8 cellular contexts compared by ENCODE assay signal in the genomic region with DNA sequence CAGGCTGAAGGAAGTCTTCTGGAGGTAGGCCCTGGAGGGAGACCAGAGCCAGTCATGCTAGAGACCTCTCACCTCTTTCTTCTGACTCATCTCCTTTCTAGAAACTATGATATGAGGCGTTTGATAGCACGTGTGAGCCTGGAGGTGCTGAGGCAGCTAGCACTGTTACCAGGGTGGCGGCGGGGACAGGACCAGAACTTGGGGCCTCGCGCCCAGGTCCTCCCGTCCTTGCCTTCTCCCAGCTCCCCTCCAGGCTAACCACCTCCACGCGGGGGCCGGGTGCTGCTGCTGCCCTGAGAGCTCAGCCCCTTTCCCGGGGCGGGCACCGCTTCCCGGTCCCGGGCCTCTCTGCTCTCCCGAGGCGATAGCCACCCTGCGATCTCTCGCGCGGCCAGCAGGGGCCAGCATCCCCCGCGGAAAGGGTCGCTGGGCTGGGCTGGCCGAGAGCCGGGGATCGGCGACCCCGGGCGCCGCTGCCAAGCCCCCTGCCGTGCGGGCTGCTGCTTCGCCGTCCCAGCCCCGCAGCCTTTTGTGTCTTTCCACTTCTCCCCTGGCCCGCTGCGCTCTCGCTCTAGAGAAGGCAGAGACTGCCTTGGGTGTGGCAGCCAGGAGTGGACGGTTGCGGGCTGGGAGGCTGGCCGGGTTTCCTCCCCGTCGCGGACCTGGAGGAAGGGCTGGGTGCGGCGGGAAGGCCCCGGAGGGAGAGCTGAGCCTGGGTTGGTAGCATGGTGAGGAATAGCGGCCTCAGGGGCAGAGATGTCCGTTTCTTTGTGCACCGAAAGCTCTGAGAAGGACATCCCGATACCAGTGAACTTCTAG.
DNase-seq lines count a peak whose midpoint lies in the region; ATAC-seq and TF ChIP-seq lines count a peak whose summit lies in the region.

No MANE protein-coding gene starts in this region.

- H3K9me2 ChIP-seq in DOHH2 (replicated peaks; ENCODE audit: control insufficient read depth, low read length): no peaks in the 10 kb centered on the region

- H3K9ac ChIP-seq in subcutaneous abdominal adipose tissue (ENCODE audit: low read length in 5 of 5): peak overlapping the region in 4 of 5 donors; percentile 74 to 90 (median 83)

- peak overlapping the region; percentile 79 for H3K4me2 ChIP-seq in DOHH2 (ENCODE audit: low read length)

- H3K27me3 ChIP-seq in DOHH2 (ENCODE audit: control insufficient read depth, low read length) (peaks cover 9% of the 10 kb centered on the region; the same call in 1 of the 2 replicates), RWPE2 (ENCODE audit: insufficient read depth, poor library complexity, severe bottlenecking) (no peaks in the 10 kb centered on the region), neuron (ENCODE audit: insufficient read depth, low read length) (no peaks in the 10 kb centered on the region), subcutaneous abdominal adipose tissue (ENCODE audit: control insufficient read depth in 5 of 5, insufficient read depth in 4 of 5, low read length in 5 of 5) (no peaks in the 10 kb centered on the region)

- H3K4me1 ChIP-seq in DOHH2 (ENCODE audit: control insufficient read depth, low read length): peaks cover 9% of the 10 kb centered on the region; the same call in 1 of the 2 replicates
- H3K4me1 ChIP-seq in RWPE2 (ENCODE audit: insufficient read depth, poor library complexity, severe bottlenecking): peaks cover 15% of the 10 kb centered on the region
- H3K4me1 ChIP-seq in neuron (ENCODE audit: insufficient read depth, low read length): peaks cover 16% of the 10 kb centered on the region
- peaks cover 0 to 28% (median 20%) of the 10 kb centered on the region in 5 donors for H3K4me1 ChIP-seq in subcutaneous abdominal adipose tissue (ENCODE audit: control insufficient read depth in 5 of 5, insufficient read depth in 5 of 5, low read length in 5 of 5)

- ATAC-seq in GM21528 (IDR thresholded peaks at IDR 0.05; ENCODE audit: low FRiP score, unreplicated experiment): peak; percentile 92
- ATAC-seq in RWPE2 (ENCODE audit: low read depth): peak; percentile 83

- peak overlapping the region; percentile 49 for H2AFZ ChIP-seq in neuron (ENCODE audit: low read depth, low read length)

- no peaks in the 10 kb centered on the region for H3K36me3 ChIP-seq in DOHH2 (ENCODE audit: control insufficient read depth, low read length)
- no peaks in the 10 kb centered on the region for H3K36me3 ChIP-seq in RWPE2 (ENCODE audit: low read depth)
- no peaks in the 10 kb centered on the region for H3K36me3 ChIP-seq in neuron (ENCODE audit: insufficient read depth, low read length)
- H3K36me3 ChIP-seq in subcutaneous abdominal adipose tissue (ENCODE audit: control insufficient read depth in 5 of 5, insufficient read depth in 5 of 5, low read length in 5 of 5): no peaks in the 10 kb centered on the region

- DNase-seq in HuH-7 (ENCODE audit: low spot score) (peak; percentile 95), RWPE2 (ENCODE audit: low spot score) (no peak), foreskin melanocyte (peak; percentile 51)
- peak; percentile 23 to 58 (median 36) for DNase-seq in activated naive CD4-positive, alpha-beta T cell (lab: John Stamatoyannopoulos, UW)

- H3K79me2 ChIP-seq in DOHH2 (ENCODE audit: control insufficient read depth, low read length): no peaks in the 10 kb centered on the region

- no peaks in the 10 kb centered on the region for H3F3A ChIP-seq in DOHH2 (ENCODE audit: control insufficient read depth, insufficient read depth)

- H3K4me3 ChIP-seq in DOHH2 (ENCODE audit: low read length): peak overlapping the region; percentile 68
- peak overlapping the region; percentile 41 for H3K4me3 ChIP-seq in RWPE2 (ENCODE audit: severe bottlenecking)
- H3K4me3 ChIP-seq in neuron (ENCODE audit: low read length): peak overlapping the region; percentile 17
- H3K4me3 ChIP-seq in subcutaneous abdominal adipose tissue (ENCODE audit: low read depth in 1 of 5, low read length in 5 of 5): peak overlapping the region; percentile 70 to 82 (median 79)

- TF ChIP-seq CTCF in DOHH2 (IDR thresholded peaks at IDR 0.05; ENCODE audit: low read depth, low read length, poor library complexity, severe bottlenecking) (peak; percentile 78), RWPE2 (IDR thresholded peaks at IDR 0.05; ENCODE audit: poor library complexity, severe bottlenecking) (peak; percentile 97)

- H4K20me1 ChIP-seq in DOHH2 (ENCODE audit: control insufficient read depth, insufficient read depth, low read depth, low read length): no peaks in the 10 kb centered on the region

- H3K9me3 ChIP-seq in DOHH2 (ENCODE audit: control insufficient read depth, insufficient read depth, low read length) (no peaks in the 10 kb centered on the region), RWPE2 (ENCODE audit: severe bottlenecking) (no peaks in the 10 kb centered on the region), neuron (ENCODE audit: low read length) (no peaks in the 10 kb centered on the region), subcutaneous abdominal adipose tissue (ENCODE audit: control insufficient read depth in 5 of 5, low read length in 5 of 5) (no peaks in the 10 kb centered on the region)

- H3K27ac ChIP-seq in DOHH2 (ENCODE audit: low read depth, low read length) (no peak overlapping the region), RWPE2 (ENCODE audit: poor library complexity, severe bottlenecking) (peak overlapping the region; percentile 30), subcutaneous abdominal adipose tissue (ENCODE audit: low read depth, low read length) (peak overlapping the region; percentile 88)

Comparison
In these comparisons a context has a peak if more than half of its experiments do, and no peak if none do; other contexts are left out.
1. H3K4me3 ChIP-seq: peak in every context shown above with its lines; median percentile 79 in subcutaneous abdominal adipose tissue; 68 in DOHH2; 41 in RWPE2; 17 in neuron.